1 cellular context compared by ENCODE assay signal in genomic region chr18:30512872-30513271, GRCh38.
TF ChIP-seq lines count a peak whose summit lies in the region.

No MANE protein-coding gene starts in this region.

TF ChIP-seq in H1, 55 proteins besides CTCF, POLR2A, EP300 and RAD21 (continued from another document):
- TF ChIP-seq RXRA (IDR thresholded peaks at IDR 0.05; ENCODE audit: insufficient read depth, low read depth, low read length) (no peak), CBX8 (IDR thresholded peaks at IDR 0.05; ENCODE audit: borderline replicate concordance, low read depth, low read length) (no peak), KDM4A (IDR thresholded peaks at IDR 0.05; ENCODE audit: low read depth, low read length, severe bottlenecking) (no peak), ZNF274 (IDR thresholded peaks at IDR 0.05; ENCODE audit: borderline replicate concordance, extremely low read depth, low read length) (no peak), CHD7 (IDR thresholded peaks at IDR 0.05; ENCODE audit: insufficient replicate concordance, low read length) (no peak), CHD2 (IDR thresholded peaks at IDR 0.05; ENCODE audit: low read length) (no peak), TAF1 (IDR thresholded peaks at IDR 0.05; ENCODE audit: low read depth, low read length) (no peak), CEBPB (IDR thresholded peaks at IDR 0.05; ENCODE audit: low read depth, low read length) (no peak)
